9 cellular contexts compared by ENCODE assay signal in genomic region chr1:198788561-198789064, GRCh38.
A peak's percentile ranks its signal among the peaks of the same experiment; 100 is the strongest.
DNase-seq lines count a peak whose midpoint lies in the region; ATAC-seq, FAIRE-seq and TF ChIP-seq lines count a peak whose summit lies in the region.
"Had no signal": no experiment of that assay in that cellular context is flagged by ENCODE, and none has a peak within 500 bp of the region (broad histone marks: within the 10 kb centered on the region; RNA-seq: fewer than 3 reads in every experiment).

No MANE protein-coding gene starts in this region.

- no peak overlapping the region for H3K27ac ChIP-seq in A549
- H3K27ac ChIP-seq in Panc1 (ENCODE audit: low read length): no peak overlapping the region
- H3K27ac ChIP-seq in smooth muscle cell (ENCODE audit: low read depth): no peak overlapping the region

- no peaks in the 10 kb centered on the region for H4K20me1 ChIP-seq in smooth muscle cell (ENCODE audit: low read depth)

- 30% methylated on average over 3 of the region's 3 CpGs for WGBS in A549 (ENCODE audit: missing lambda C conversion rate)
- WGBS in smooth muscle cell (ENCODE audit: low lambda C conversion rate): 47% methylated on average over 3 of the region's 3 CpGs

- H3K79me2 ChIP-seq in smooth muscle cell (ENCODE audit: low read depth): no peaks in the 10 kb centered on the region

- no peak overlapping the region for H3K9ac ChIP-seq in smooth muscle cell (ENCODE audit: low read depth)

- no peaks in the 10 kb centered on the region for H3K9me3 ChIP-seq in A549
- no peaks in the 10 kb centered on the region for H3K9me3 ChIP-seq in Panc1 (ENCODE audit: control insufficient read depth, insufficient read depth, low read depth, low read length)
- H3K9me3 ChIP-seq in smooth muscle cell (replicated peaks; ENCODE audit: low read depth): no peaks in the 10 kb centered on the region

- DNase-seq in A549 (ENCODE audit: low read depth in 1 of 2, low spot score in 1 of 2) (no peak), Panc1 (ENCODE audit: low read depth, low spot score) (no peak), iPS DF 19.7 (ENCODE audit: low read depth, low spot score) (peak; percentile 64), smooth muscle cell (lab: John Stamatoyannopoulos, UW; ENCODE audit: unreplicated experiment) (no peak), SW 1271 (lab: John Stamatoyannopoulos, UW) (no peak), HCEC 1CT (no peak)

- no peak for TF ChIP-seq RAD21 in A549 (conservative IDR thresholded peaks at IDR 0.05 in 1 of 2, IDR thresholded peaks at IDR 0.05 in 1 of 2)

- H3K4me3 ChIP-seq in A549 (no peak overlapping the region), Panc1 (ENCODE audit: low read depth in 2 of 2, low read length in 2 of 2) (no peak overlapping the region), smooth muscle cell (no peak overlapping the region)

- H3K27me3 ChIP-seq in Panc1 (ENCODE audit: control insufficient read depth, insufficient read depth, low read length) (no peaks in the 10 kb centered on the region), smooth muscle cell (ENCODE audit: low read depth) (no peaks in the 10 kb centered on the region)

- no peak for TF ChIP-seq EP300 in A549 (IDR thresholded peaks at IDR 0.05)

- H3K4me1 ChIP-seq in A549 (no peaks in the 10 kb centered on the region), Panc1 (ENCODE audit: control insufficient read depth, insufficient read depth, low read length) (no peaks in the 10 kb centered on the region), smooth muscle cell (ENCODE audit: low read depth) (no peaks in the 10 kb centered on the region)

- CTCF ChIA-PET in A549 (lab: Yijun Ruan, JAX) (no interaction called here), Panc1 (lab: Charles Lee) (no interaction called here)

- H3K36me3 ChIP-seq in Panc1 (ENCODE audit: control insufficient read depth, insufficient read depth, low read length) (no peaks in the 10 kb centered on the region), smooth muscle cell (ENCODE audit: low read depth) (no peaks in the 10 kb centered on the region)

- no peak for TF ChIP-seq POLR2A in A549 (IDR thresholded peaks at IDR 0.05; ENCODE audit: low read length)

- H3K4me2 ChIP-seq in A549 (no peak overlapping the region), smooth muscle cell (no peak overlapping the region)

- no peak overlapping the region for H2AFZ ChIP-seq in smooth muscle cell (ENCODE audit: low read depth)

- H3F3A ChIP-seq in smooth muscle cell (ENCODE audit: low read depth): no peaks in the 10 kb centered on the region

- in situ Hi-C loops in Panc1 (cut with HindIII; ENCODE audit: low pct_unique_long_range_greater_than_20kb, low sequenced_read_pairs): no loop called here

- POLR2A ChIA-PET in A549 (lab: Yijun Ruan, JAX): no interaction called here
- POLR2A ChIA-PET in Panc1 (lab: Charles Lee): no interaction called here

- no peak for FAIRE-seq in A549 (lab: Jason Lieb, UNC)
- FAIRE-seq: endometrium had no signal

- BruUV-seq in Panc1 (replicated peaks; lab: Mats Ljungman, UMichigan): no TSS peak

- no peak for TF ChIP-seq CTCF in A549 (IDR thresholded peaks at IDR 0.05)
- peak; percentile 47 for TF ChIP-seq CTCF in Panc1 (IDR thresholded peaks at IDR 0.05)
- TF ChIP-seq CTCF in smooth muscle cell (IDR thresholded peaks at IDR 0.05; ENCODE audit: borderline replicate concordance, insufficient read depth, poor library complexity, severe bottlenecking): no peak

- peak; percentile 30 to 62; a peak in 3 of 6 replicates for ATAC-seq in A549
- peak; percentile 89 for ATAC-seq in GM18511 (IDR thresholded peaks at IDR 0.05; ENCODE audit: unreplicated experiment)
- ATAC-seq in HG02970 (IDR thresholded peaks at IDR 0.05; ENCODE audit: low FRiP score, unreplicated experiment): peak; percentile 69
- no peak for ATAC-seq in Panc1

- intact Hi-C loops in Panc1 (cut with micrococcal nuclease; ENCODE audit: unreplicated experiment): no loop called here

TF ChIP-seq in A549, 52 proteins besides CTCF, POLR2A, EP300 and RAD21:
- TF ChIP-seq ZSCAN20 (CRISPR knock-in tag; IDR thresholded peaks at IDR 0.05): no peak
- TF ChIP-seq ATOH8 (CRISPR knock-in tag; IDR thresholded peaks at IDR 0.05; ENCODE audit: low read depth): no peak
- no peak for TF ChIP-seq CBX8 (IDR thresholded peaks at IDR 0.05)
- no peak for TF ChIP-seq FOSL2 (IDR thresholded peaks at IDR 0.05)
- TF ChIP-seq FOSL2 (CRISPR knock-in tag; IDR thresholded peaks at IDR 0.05): no peak
- TF ChIP-seq RNF2 (IDR thresholded peaks at IDR 0.05; ENCODE audit: borderline replicate concordance, low read depth): no peak
- no peak for TF ChIP-seq HMGXB4 (CRISPR knock-in tag; IDR thresholded peaks at IDR 0.05; ENCODE audit: borderline replicate concordance)
- TF ChIP-seq RFX5 (IDR thresholded peaks at IDR 0.05): no peak
- no peak for TF ChIP-seq HOXB5 (CRISPR knock-in tag; IDR thresholded peaks at IDR 0.05)
- no peak for TF ChIP-seq CHD4 (IDR thresholded peaks at IDR 0.05; ENCODE audit: borderline replicate concordance)
- TF ChIP-seq TFCP2L1 (CRISPR knock-in tag; IDR thresholded peaks at IDR 0.05): no peak
- no peak for TF ChIP-seq PHF8 (IDR thresholded peaks at IDR 0.05; ENCODE audit: borderline replicate concordance, low read depth)
- TF ChIP-seq ESRRA (IDR thresholded peaks at IDR 0.05; ENCODE audit: borderline replicate concordance, low read length): no peak
- TF ChIP-seq BHLHE40 (IDR thresholded peaks at IDR 0.05; ENCODE audit: low read depth, low read length): no peak
- TF ChIP-seq PBX3 (IDR thresholded peaks at IDR 0.05): no peak
- TF ChIP-seq MYC (IDR thresholded peaks at IDR 0.05; ENCODE audit: borderline replicate concordance, low read length): no peak
- no peak for TF ChIP-seq ELK1 (IDR thresholded peaks at IDR 0.05; ENCODE audit: low read depth, low read length)
- TF ChIP-seq JUN (IDR thresholded peaks at IDR 0.05): no peak
- TF ChIP-seq HDAC2 (IDR thresholded peaks at IDR 0.05): no peak
- no peak for TF ChIP-seq CHD2 (IDR thresholded peaks at IDR 0.05; ENCODE audit: low read length, partially characterized antibody)
